ENCODE assay signal across 14 cellular contexts in the genomic region with DNA sequence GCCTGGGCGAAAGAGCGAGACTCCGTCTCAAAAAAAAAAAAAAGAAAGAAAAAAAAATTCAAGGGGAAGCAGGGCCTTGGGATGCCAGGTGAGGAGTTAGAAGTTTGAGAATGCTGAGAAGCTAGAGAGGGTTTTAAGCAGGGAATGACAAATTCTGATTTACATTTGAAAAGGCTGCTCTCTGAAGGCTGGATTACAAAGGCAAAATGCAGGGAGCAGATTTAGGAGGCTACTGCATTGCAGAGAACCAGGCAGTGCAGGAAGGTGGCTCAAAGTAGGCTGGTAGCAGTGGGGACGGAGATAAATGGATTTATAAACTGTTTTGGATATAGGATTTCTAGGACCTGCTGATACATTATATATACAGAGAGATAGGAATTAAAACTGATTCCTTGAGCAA.
DNase-seq lines count a peak whose midpoint lies in the region; ATAC-seq and TF ChIP-seq lines count a peak whose summit lies in the region.
"Had no signal": no experiment of that assay in that cellular context is flagged by ENCODE, and none has a peak within 500 bp of the region (broad histone marks: within the 10 kb centered on the region; RNA-seq: fewer than 3 reads in every experiment).

No MANE protein-coding gene starts in this region.

- H3K4me1 Mint-ChIP-seq in GM23338 (peaks cover 20% of the 10 kb centered on the region), WTC11 (peaks cover 24% of the 10 kb centered on the region)

- H4K20me1 ChIP-seq in GM23338 (replicated peaks; ENCODE audit: insufficient read depth), result 0 out of 2 replicates have a peak, but pooled peaks cover 3% of the 10 kb centered on the region
- H4K20me1 ChIP-seq: BLaER1 had no signal

- H3K27me3 ChIP-seq in GM23338 (ENCODE audit: insufficient read depth) (no peaks in the 10 kb centered on the region), dorsolateral prefrontal cortex (no peaks in the 10 kb centered on the region), lower lobe of right lung (ENCODE audit: low read depth) (no peaks in the 10 kb centered on the region)
- H3K27me3 ChIP-seq: BLaER1 had no signal

- no peak overlapping the region for H3K4me3 ChIP-seq in GM23338
- no peak overlapping the region for H3K4me3 ChIP-seq in dorsolateral prefrontal cortex
- no peak overlapping the region for H3K4me3 ChIP-seq in lower lobe of right lung
- H3K4me3 ChIP-seq: BLaER1 had no signal

- CTCF ChIA-PET in WTC11 (lab: Charles Lee), result interaction anchor here (0.6 to 3.0 kb wide), 13 partner anchors 10 to 178 kb away, joined by 3 to 29 read pairs (median 4); partner anchors contain the start of gene KCNC1

- H3K4me1 ChIP-seq in GM23338 (ENCODE audit: insufficient read depth) (peaks cover 10% of the 10 kb centered on the region), lower lobe of right lung (no peaks in the 10 kb centered on the region)
- H3K4me1 ChIP-seq: BLaER1 had no signal

- POLR2A ChIA-PET in WTC11 (lab: Charles Lee), result interaction anchor here (0.6 kb wide), 1 partner anchor 46 kb away, joined by 9 read pairs; no protein-coding TSS in a partner anchor

- no peak for TF ChIP-seq CTCF in GM23338 (conservative IDR thresholded peaks at IDR 0.05; ENCODE audit: low read depth in 2 of 2)
- TF ChIP-seq CTCF in WTC11 (IDR thresholded peaks at IDR 0.05), result no peak
- TF ChIP-seq CTCF in dorsolateral prefrontal cortex (IDR thresholded peaks at IDR 0.05 in 54 of 56, conservative IDR thresholded peaks at IDR 0.05 in 2 of 56; ENCODE audit: low read depth in 1 of 56, partially characterized antibody in 56 of 56), result no peak
- TF ChIP-seq CTCF in lower lobe of right lung (IDR thresholded peaks at IDR 0.05), result no peak

- H3K9me3 Mint-ChIP-seq in GM23338 (peaks cover 5% of the 10 kb centered on the region; the same call in 1 of the 3 replicates), WTC11 (peaks cover 9% of the 10 kb centered on the region)
- H3K9me3 Mint-ChIP-seq: HFFc6 had no signal

- no peak overlapping the region for H2AFZ ChIP-seq in GM23338

- no peaks in the 10 kb centered on the region for H3F3A ChIP-seq in GM23338 (replicated peaks; ENCODE audit: low read depth)

- H3K4me2 ChIP-seq in GM23338, result no peak overlapping the region
- H3K4me2 ChIP-seq: BLaER1 had no signal

- 0 out of 2 replicates have a peak, but pooled peaks cover 5% of the 10 kb centered on the region for H3K9me2 ChIP-seq in GM23338 (ENCODE audit: insufficient read depth)

- DNase-seq in GM23338 (ENCODE audit: low spot score) (peak; percentile 89), WTC11 (ENCODE audit: low spot score) (no peak), iPS DF 19.7 (ENCODE audit: low read depth, low spot score) (peak; percentile 65), iPS-NIHi7 (ENCODE audit: extremely low spot score) (peak; percentile 67), dorsolateral prefrontal cortex (no peak), lower lobe of right lung (no peak), amniotic stem cell (lab: John Stamatoyannopoulos, UW) (no peak), cortex of kidney (lab: John Stamatoyannopoulos, UW) (no peak)
- DNase-seq: 8988T, AML-193, DMS53, HCEC 1CT, HFFc6 had no signal

- H3K27me3 Mint-ChIP-seq in GM23338 (ENCODE audit: insufficient read depth, low read depth, poor library complexity), result peaks cover 14% of the 10 kb centered on the region
- no peaks in the 10 kb centered on the region; the same call in none of the 2 replicates for H3K27me3 Mint-ChIP-seq in WTC11 (ENCODE audit: low read depth)

- H3K4me3 Mint-ChIP-seq in GM23338, result peak overlapping the region; percentile 25; the same call in 2 of the 3 replicates
- H3K4me3 Mint-ChIP-seq in WTC11, result peak overlapping the region; percentile 35; the same call in 1 of the 2 replicates
- H3K4me3 Mint-ChIP-seq: HFFc6 had no signal

- no peaks in the 10 kb centered on the region for H3K9me3 ChIP-seq in lower lobe of right lung
- H3K9me3 ChIP-seq: BLaER1 had no signal

- H3K36me3 ChIP-seq in GM23338 (ENCODE audit: insufficient read depth) (no peaks in the 10 kb centered on the region), lower lobe of right lung (no peaks in the 10 kb centered on the region)
- H3K36me3 ChIP-seq: BLaER1 had no signal

- H3K36me3 Mint-ChIP-seq in GM23338 (ENCODE audit: low read depth) (peaks cover 5% of the 10 kb centered on the region; the same call in 1 of the 3 replicates), WTC11 (no peaks in the 10 kb centered on the region; the same call in 1 of the 2 replicates)

- intact Hi-C loops in dorsolateral prefrontal cortex (cut with DNase I) (no loop called here), lower lobe of right lung (cut with DNase I) (no loop called here)

- H3K27ac ChIP-seq in GM23338 (ENCODE audit: low read depth) (no peak overlapping the region), dorsolateral prefrontal cortex (peak overlapping the region in 15 of 59 donors; percentile 0 to 79 (median 31)), lower lobe of right lung (no peak overlapping the region)
- H3K27ac ChIP-seq: BLaER1 had no signal

- no peaks in the 10 kb centered on the region for H3K79me2 ChIP-seq in GM23338 (replicated peaks; ENCODE audit: insufficient read depth)

- H3K27ac Mint-ChIP-seq in GM23338 (no peak overlapping the region), WTC11 (no peak overlapping the region; the same call in 1 of the 2 replicates)
- H3K27ac Mint-ChIP-seq: HFFc6 had no signal

- peak; percentile 96 for ATAC-seq in GM23338
- ATAC-seq in WTC11, result peak; percentile 96
- no peak for ATAC-seq in lower lobe of right lung

TF ChIP-seq in WTC11, 78 proteins besides CTCF, POLR2A, EP300 and RAD21 (continues in another document):
- TF ChIP-seq ZNF423 (CRISPR knock-in tag; IDR thresholded peaks at IDR 0.05) (no peak), EMX1 (CRISPR knock-in tag; IDR thresholded peaks at IDR 0.05) (no peak), SMAD3 (CRISPR knock-in tag; IDR thresholded peaks at IDR 0.05; ENCODE audit: borderline replicate concordance) (no peak), KAT7 (CRISPR knock-in tag; IDR thresholded peaks at IDR 0.05; ENCODE audit: borderline replicate concordance) (no peak), NR2C2 (CRISPR knock-in tag; IDR thresholded peaks at IDR 0.05) (no peak), E2F4 (CRISPR knock-in tag; IDR thresholded peaks at IDR 0.05; ENCODE audit: borderline replicate concordance, low read depth) (no peak), FOXP1 (CRISPR knock-in tag; IDR thresholded peaks at IDR 0.05; ENCODE audit: borderline replicate concordance) (no peak), RORB (CRISPR knock-in tag; IDR thresholded peaks at IDR 0.05) (no peak)
- TF ChIP-seq, protein P1, sequence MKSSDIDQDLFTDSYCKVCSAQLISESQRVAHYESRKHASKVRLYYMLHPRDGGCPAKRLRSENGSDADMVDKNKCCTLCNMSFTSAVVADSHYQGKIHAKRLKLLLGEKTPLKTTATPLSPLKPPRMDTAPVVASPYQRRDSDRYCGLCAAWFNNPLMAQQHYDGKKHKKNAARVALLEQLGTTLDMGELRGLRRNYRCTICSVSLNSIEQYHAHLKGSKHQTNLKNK (CRISPR knock-in tag; IDR thresholded peaks at IDR 0.05), result no peak
- TF ChIP-seq, protein P2, sequence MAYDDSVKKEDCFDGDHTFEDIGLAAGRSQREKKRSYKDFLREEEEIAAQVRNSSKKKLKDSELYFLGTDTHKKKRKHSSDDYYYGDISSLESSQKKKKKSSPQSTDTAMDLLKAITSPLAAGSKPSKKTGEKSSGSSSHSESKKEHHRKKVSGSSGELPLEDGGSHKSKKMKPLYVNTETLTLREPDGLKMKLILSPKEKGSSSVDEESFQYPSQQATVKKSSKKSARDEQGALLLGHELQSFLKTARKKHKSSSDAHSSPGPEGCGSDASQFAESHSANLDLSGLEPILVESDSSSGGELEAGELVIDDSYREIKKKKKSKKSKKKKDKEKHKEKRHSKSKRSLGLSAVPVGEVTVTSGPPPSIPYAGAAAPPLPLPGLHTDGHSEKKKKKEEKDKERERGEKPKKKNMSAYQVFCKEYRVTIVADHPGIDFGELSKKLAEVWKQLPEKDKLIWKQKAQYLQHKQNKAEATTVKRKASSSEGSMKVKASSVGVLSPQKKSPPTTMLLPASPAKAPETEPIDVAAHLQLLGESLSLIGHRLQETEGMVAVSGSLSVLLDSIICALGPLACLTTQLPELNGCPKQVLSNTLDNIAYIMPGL (CRISPR knock-in tag; IDR thresholded peaks at IDR 0.05), result no peak
- TF ChIP-seq, protein P3, sequence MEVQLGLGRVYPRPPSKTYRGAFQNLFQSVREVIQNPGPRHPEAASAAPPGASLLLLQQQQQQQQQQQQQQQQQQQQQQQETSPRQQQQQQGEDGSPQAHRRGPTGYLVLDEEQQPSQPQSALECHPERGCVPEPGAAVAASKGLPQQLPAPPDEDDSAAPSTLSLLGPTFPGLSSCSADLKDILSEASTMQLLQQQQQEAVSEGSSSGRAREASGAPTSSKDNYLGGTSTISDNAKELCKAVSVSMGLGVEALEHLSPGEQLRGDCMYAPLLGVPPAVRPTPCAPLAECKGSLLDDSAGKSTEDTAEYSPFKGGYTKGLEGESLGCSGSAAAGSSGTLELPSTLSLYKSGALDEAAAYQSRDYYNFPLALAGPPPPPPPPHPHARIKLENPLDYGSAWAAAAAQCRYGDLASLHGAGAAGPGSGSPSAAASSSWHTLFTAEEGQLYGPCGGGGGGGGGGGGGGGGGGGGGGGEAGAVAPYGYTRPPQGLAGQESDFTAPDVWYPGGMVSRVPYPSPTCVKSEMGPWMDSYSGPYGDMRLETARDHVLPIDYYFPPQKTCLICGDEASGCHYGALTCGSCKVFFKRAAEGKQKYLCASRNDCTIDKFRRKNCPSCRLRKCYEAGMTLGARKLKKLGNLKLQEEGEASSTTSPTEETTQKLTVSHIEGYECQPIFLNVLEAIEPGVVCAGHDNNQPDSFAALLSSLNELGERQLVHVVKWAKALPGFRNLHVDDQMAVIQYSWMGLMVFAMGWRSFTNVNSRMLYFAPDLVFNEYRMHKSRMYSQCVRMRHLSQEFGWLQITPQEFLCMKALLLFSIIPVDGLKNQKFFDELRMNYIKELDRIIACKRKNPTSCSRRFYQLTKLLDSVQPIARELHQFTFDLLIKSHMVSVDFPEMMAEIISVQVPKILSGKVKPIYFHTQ (CRISPR knock-in tag; IDR thresholded peaks at IDR 0.05), result no peak

Comparison
In these comparisons a context has a peak if more than half of its experiments do, and no peak if none do; other contexts are left out.
1. ATAC-seq: peak in GM23338 (single experiment) and WTC11 (single experiment); none in lower lobe of right lung (0 of 2).
2. DNase-seq: peak in GM23338 (single experiment), iPS DF 19.7 (single experiment) and iPS-NIHi7 (single experiment); none in WTC11 (single experiment), dorsolateral prefrontal cortex (0 of 10), lower lobe of right lung (single experiment), amniotic stem cell (single experiment) and cortex of kidney (single experiment).